ENCODE assay signal across 16 cellular contexts in genomic region chr1:13792429-13792828, GRCh38.
A peak's percentile ranks its signal among the peaks of the same experiment; 100 is the strongest.
DNase-seq lines count a peak whose midpoint lies in the region; ATAC-seq and TF ChIP-seq lines count a peak whose summit lies in the region.
"Had no signal": no experiment of that assay in that cellular context is flagged by ENCODE, and none has a peak within 500 bp of the region (broad histone marks: within the 10 kb centered on the region; RNA-seq: fewer than 3 reads in every experiment).

No MANE protein-coding gene starts in this region.

- ATAC-seq in Right ventricle myocardium inferior (peak; percentile 20), GM18873 (IDR thresholded peaks at IDR 0.05; ENCODE audit: low FRiP score, unreplicated experiment) (no peak)
- ATAC-seq: A549; activated CD8-positive, alpha-beta T cell treated with anti-CD3 and anti-CD28 coated beads, Interleukin-2, amount 10 ng/mL, durations not matched to agents 7 days and 5 days had no signal

- no peaks in the 10 kb centered on the region for H3K27me3 ChIP-seq in vagina
- H3K27me3 ChIP-seq in CD8-positive, alpha-beta memory T cell (ENCODE audit: insufficient read depth, low read length, poor library complexity, severe bottlenecking) = no peaks in the 10 kb centered on the region

- BruUV-seq in OCI-LY7 (replicated peaks; lab: Mats Ljungman, UMichigan) = no TSS peak

- H3K36me3 Mint-ChIP-seq in CD8-positive, alpha-beta memory T cell = peaks cover 0 to 80% (median 22%) of the 10 kb centered on the region in 3 donors

- POLR2A ChIA-PET in CD8-positive, alpha-beta memory T cell (lab: Charles Lee) = no interaction called here
- POLR2A ChIA-PET in OCI-LY7 (lab: Charles Lee) = interaction anchor here (1.2 kb wide), 1 partner anchor 68 kb away, joined by 3 read pairs; no protein-coding TSS in a partner anchor

- H3K9me3 ChIP-seq in vagina = no peaks in the 10 kb centered on the region
- no peaks in the 10 kb centered on the region for H3K9me3 ChIP-seq in CD8-positive, alpha-beta memory T cell (ENCODE audit: low read length)
- no peaks in the 10 kb centered on the region for H3K9me3 ChIP-seq in OCI-LY7 (ENCODE audit: low read length)
- H3K9me3 ChIP-seq: A549 had no signal

- CTCF ChIA-PET in CD8-positive, alpha-beta memory T cell (lab: Charles Lee) = no interaction called here
- CTCF ChIA-PET in OCI-LY7 (lab: Charles Lee; ENCODE audit: unreplicated experiment) = no interaction called here

- H3K9me2 ChIP-seq in OCI-LY7 (ENCODE audit: insufficient read depth, low read length) = no peaks in the 10 kb centered on the region

- no peaks in the 10 kb centered on the region for H3K9me3 Mint-ChIP-seq in CD8-positive, alpha-beta memory T cell
- H3K9me3 Mint-ChIP-seq: type B pancreatic cell had no signal

- H3K79me2 ChIP-seq in OCI-LY7 (ENCODE audit: insufficient read depth, low read depth, low read length) = peaks cover 18% of the 10 kb centered on the region; the same call in 1 of the 2 replicates

- H3K36me3 ChIP-seq in vagina (peaks cover 0 to 7% of the 10 kb centered on the region in 2 donors), OCI-LY7 (ENCODE audit: insufficient read depth, low read length) (peaks cover 56% of the 10 kb centered on the region)
- H3K36me3 ChIP-seq in CD8-positive, alpha-beta memory T cell (ENCODE audit: insufficient read depth, low read length) = peaks cover 12% of the 10 kb centered on the region

- intact Hi-C loops in Right ventricle myocardium inferior (cut with DNase I) (no loop called here), cardiac septum (cut with DNase I) (loop anchor here (5.0 kb wide), 1 partner anchor 40 kb away; no protein-coding TSS in a partner anchor), vagina (cut with DNase I) (no loop called here), OCI-LY7 (cut with micrococcal nuclease; ENCODE audit: unreplicated experiment) (no loop called here)

- no peak overlapping the region for H2AFZ ChIP-seq in OCI-LY7 (ENCODE audit: low read length)

- H4K20me1 ChIP-seq in OCI-LY7 (ENCODE audit: insufficient read depth, low read length) = peaks cover 18% of the 10 kb centered on the region; the same call in 1 of the 2 replicates

- H3K4me1 Mint-ChIP-seq in CD8-positive, alpha-beta memory T cell = peaks cover 67 to 94% (median 93%) of the 10 kb centered on the region in 3 donors

- H3K4me3 Mint-ChIP-seq in CD8-positive, alpha-beta memory T cell = peak overlapping the region in 1 of 7 donors; percentile 25
- H3K4me3 Mint-ChIP-seq: activated CD8-positive, alpha-beta T cell treated with anti-CD3 and anti-CD28 coated beads, Interleukin-2, amount 10 ng/mL, durations not matched to agents 7 days and 5 days; type B pancreatic cell had no signal

- H3K4me2 ChIP-seq in OCI-LY7 (ENCODE audit: low read length) = no peak overlapping the region
- H3K4me2 ChIP-seq: A549, KMS-11 had no signal

- no peak for DNase-seq in Right ventricle myocardium inferior (ENCODE audit: missing footprints)
- no peak for DNase-seq in cardiac septum (ENCODE audit: low spot score)
- DNase-seq in islet precursor cell = peak; percentile 33
- DNase-seq in vagina (ENCODE audit: extremely low spot score in 2 of 2) = no peak
- no peak for DNase-seq in CD8-positive, alpha-beta memory T cell
- no peak for DNase-seq in OCI-LY7 (ENCODE audit: low spot score)
- DNase-seq: activated CD8-positive, alpha-beta T cell treated with anti-CD3 and anti-CD28 coated beads, Interleukin-2, amount 10 ng/mL, durations not matched to agents 7 days and 5 days; activated gamma-delta T cell treated with Interleukin-2 at 50 U/mL for 16 hours; NCI-H1930; NCI-H774; SHP77 had no signal

- TF ChIP-seq CTCF in vagina (IDR thresholded peaks at IDR 0.05) (no peak), OCI-LY7 (conservative IDR thresholded peaks at IDR 0.05; ENCODE audit: low read length) (no peak)

- H3K4me1 ChIP-seq in vagina = peaks cover 26% of the 10 kb centered on the region
- no peaks in the 10 kb centered on the region for H3K4me1 ChIP-seq in CD8-positive, alpha-beta memory T cell (ENCODE audit: insufficient read depth, low read length)
- peaks cover 11% of the 10 kb centered on the region for H3K4me1 ChIP-seq in OCI-LY7 (ENCODE audit: insufficient read depth, low read length, poor library complexity, severe bottlenecking)
- H3K4me1 ChIP-seq: A549 had no signal

- H3K27me3 Mint-ChIP-seq in CD8-positive, alpha-beta memory T cell = no peaks in the 10 kb centered on the region
- H3K27me3 Mint-ChIP-seq: type B pancreatic cell had no signal

- H3K27ac ChIP-seq in cingulate gyrus (ENCODE audit: low read depth, low read length) (peak overlapping the region; percentile 0), vagina (peak overlapping the region; percentile 21), OCI-LY7 (ENCODE audit: low read depth, low read length, poor library complexity, severe bottlenecking) (no peak overlapping the region)
- H3K27ac ChIP-seq in CD8-positive, alpha-beta memory T cell (ENCODE audit: low read depth, low read length) = no peak overlapping the region
- H3K27ac ChIP-seq: A549, KMS-11 had no signal

- H3K4me3 ChIP-seq in vagina (no peak overlapping the region), OCI-LY7 (ENCODE audit: low read depth, low read length, poor library complexity, severe bottlenecking) (no peak overlapping the region)
- no peak overlapping the region for H3K4me3 ChIP-seq in CD8-positive, alpha-beta memory T cell (ENCODE audit: low read length)
- H3K4me3 ChIP-seq: A549 had no signal

- no peak for TF ChIP-seq POLR2A in vagina (IDR thresholded peaks at IDR 0.05)

- H3K27ac Mint-ChIP-seq in CD8-positive, alpha-beta memory T cell = peak overlapping the region in 2 of 8 donors; percentile 5 to 50
- H3K27ac Mint-ChIP-seq: activated CD8-positive, alpha-beta T cell treated with anti-CD3 and anti-CD28 coated beads, Interleukin-2, amount 10 ng/mL, durations not matched to agents 7 days and 5 days; type B pancreatic cell had no signal

Comparison
In these comparisons a context has a peak if more than half of its experiments do, and no peak if none do; other contexts are left out.
1. H3K27ac ChIP-seq: peak in cingulate gyrus (single experiment) and vagina (single experiment); none in CD8-positive, alpha-beta memory T cell (single experiment) and OCI-LY7 (single experiment).